10 cellular contexts compared by ENCODE assay signal in the genomic region with DNA sequence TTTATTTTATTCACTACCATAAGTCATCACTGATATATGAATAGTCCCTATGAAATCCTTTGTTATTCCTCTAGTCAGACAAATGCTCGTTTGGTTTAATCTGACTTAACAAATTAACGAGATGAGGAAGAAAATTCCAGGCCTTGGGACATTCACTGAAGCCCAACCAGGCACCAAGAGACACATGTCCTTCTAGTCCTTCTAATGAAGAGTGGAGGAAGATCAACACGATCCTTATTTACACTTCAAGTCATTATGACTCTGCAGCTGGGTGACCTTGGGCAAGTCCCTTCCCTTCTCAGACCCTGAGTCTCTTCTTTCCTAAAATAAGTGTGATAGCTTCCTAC.
DNase-seq lines count a peak whose midpoint lies in the region; ATAC-seq and TF ChIP-seq lines count a peak whose summit lies in the region.
"Had no signal": no experiment of that assay in that cellular context is flagged by ENCODE, and none has a peak within 500 bp of the region (broad histone marks: within the 10 kb centered on the region; RNA-seq: fewer than 3 reads in every experiment).

No MANE protein-coding gene starts in this region.

- H3K4me3 ChIP-seq in coronary artery (peak overlapping the region; percentile 44), muscle layer of duodenum (ENCODE audit: low read depth in 1 of 2, low read length in 2 of 2) (no peak overlapping the region), tibial artery (no peak overlapping the region)

- DNase-seq in NCI-H82 (lab: John Stamatoyannopoulos, UW) (peak; percentile 39), NCI-H82 treated with DMSO at 0.1 percent for 48 hours (lab: John Stamatoyannopoulos, UW; ENCODE audit: unreplicated experiment) (no peak), coronary artery (ENCODE audit: low spot score) (no peak), tibial artery (no peak), NCI-H1436 (lab: John Stamatoyannopoulos, UW) (no peak)
- no peak for DNase-seq in effector CD4-positive, alpha-beta T cell
- DNase-seq: activated naive CD4-positive, alpha-beta T cell; NCI-H1417 treated with DMSO at 0.1 percent for 48 hours had no signal

- H3K9me3 ChIP-seq in muscle layer of duodenum (ENCODE audit: control insufficient read depth in 1 of 2, low read length in 2 of 2) (no peaks in the 10 kb centered on the region), tibial artery (no peaks in the 10 kb centered on the region)

- H3K4me1 ChIP-seq in muscle layer of duodenum (ENCODE audit: control insufficient read depth in 1 of 2, insufficient read depth in 2 of 2, low read length in 2 of 2) (peaks cover 27 to 29% of the 10 kb centered on the region in 2 donors), tibial artery (peaks cover 0 to 89% (median 81%) of the 10 kb centered on the region in 4 donors)

- H3K27me3 ChIP-seq in muscle layer of duodenum (ENCODE audit: low read depth, low read length) (no peaks in the 10 kb centered on the region), tibial artery (no peaks in the 10 kb centered on the region)

- H3K27ac ChIP-seq in coronary artery (peak overlapping the region; percentile 85 to 88), muscle layer of duodenum (ENCODE audit: low read length) (peak overlapping the region; percentile 84), tibial artery (peak overlapping the region; percentile 79 to 92)

- H3K36me3 ChIP-seq in muscle layer of duodenum (ENCODE audit: control insufficient read depth in 1 of 2, insufficient read depth in 2 of 2, low read length in 2 of 2) (no peaks in the 10 kb centered on the region), tibial artery (no peaks in the 10 kb centered on the region)

- intact Hi-C loops in tibial artery (cut with DNase I; ENCODE audit: low total_unique reads), result loop anchor here (5.0 kb wide), 2 partner anchors 89 to 116 kb away; a partner anchor contains a TSS

- no peak for TF ChIP-seq CTCF in coronary artery (IDR thresholded peaks at IDR 0.05)
- no peak for TF ChIP-seq CTCF in tibial artery (IDR thresholded peaks at IDR 0.05)

- no peak for ATAC-seq in HG02759 (IDR thresholded peaks at IDR 0.05; ENCODE audit: unreplicated experiment)
